In genomic region chr16:3020247-3020603, GRCh38 we compare ENCODE assay signal across 8 cellular contexts. TPM values are rescaled to one million over a fixed set of nuclear protein-coding genes. Genes with fewer than 3 reads are reported as not detected.
DNase-seq lines count a peak whose midpoint lies in the region; ATAC-seq and TF ChIP-seq lines count a peak whose summit lies in the region.

Gene TNFRSF12A (plus strand): TSS chr16:3020368. CDS start chr16:3020398, 30 bp downstream.

- H3K27me3 Mint-ChIP-seq in nephron progenitor cell (ENCODE audit: low read depth, poor library complexity): peaks cover 8% of the 10 kb centered on the region

- TF ChIP-seq CTCF in HFF-Myc (IDR thresholded peaks at IDR 0.05; ENCODE audit: low read depth, low read length, missing control alignments): no peak
- TF ChIP-seq CTCF in nephron progenitor cell (IDR thresholded peaks at IDR 0.05): no peak
- no peak for TF ChIP-seq CTCF in thoracic aorta (IDR thresholded peaks at IDR 0.05)

- H3K27ac Mint-ChIP-seq in nephron progenitor cell: peak within 1 kb of the TSS; percentile 94

- no peaks in the 10 kb centered on the region for H3K36me3 ChIP-seq in thoracic aorta

- H3K4me1 Mint-ChIP-seq in nephron progenitor cell: peaks cover 53% of the 10 kb centered on the region

- H3K4me3 Mint-ChIP-seq in nephron progenitor cell: peak within 1 kb of the TSS; percentile 87

- no peak for ATAC-seq in thoracic aorta (ENCODE audit: insufficient number of reproducible peaks, low FRiP score, low read depth)
- ATAC-seq in HG02642 (IDR thresholded peaks at IDR 0.05; ENCODE audit: poor library complexity, unreplicated experiment): no peak

- peaks cover 0 to 35% of the 10 kb centered on the region in 2 donors for H3K4me1 ChIP-seq in thoracic aorta (ENCODE audit: control insufficient read depth in 1 of 2, low read depth in 2 of 2)

- no peaks in the 10 kb centered on the region for H3K9me3 ChIP-seq in thoracic aorta

- peak within 1 kb of the TSS; percentile 94 to 100 for H3K27ac ChIP-seq in thoracic aorta

- H3K36me3 Mint-ChIP-seq in nephron progenitor cell (ENCODE audit: low read depth): peaks cover 4% of the 10 kb centered on the region

- peak within 1 kb of the TSS; percentile 96 for H3K4me3 ChIP-seq in HFF-Myc (replicated peaks; ENCODE audit: low read depth, low read length)
- H3K4me3 ChIP-seq in thoracic aorta: peak within 1 kb of the TSS; percentile 98

- DNase-seq in Caki2 (ENCODE audit: low read depth) (peak; percentile 76), HFF-Myc (ENCODE audit: extremely low read depth, low read depth) (peak; percentile 9), RKO (ENCODE audit: low spot score) (peak; percentile 90), activated gamma-delta T cell (lab: John Stamatoyannopoulos, UW) (peak; percentile 69), fibroblast of the conjunctiva (ENCODE audit: low read depth) (peak; percentile 35), nephron progenitor cell (peak; percentile 77), thoracic aorta (ENCODE audit: low spot score) (no peak)

- H3K9me3 Mint-ChIP-seq in nephron progenitor cell: no peaks in the 10 kb centered on the region

- H3K27me3 ChIP-seq in thoracic aorta (replicated peaks; ENCODE audit: insufficient read depth): no peaks in the 10 kb centered on the region

- in situ Hi-C loops in Caki2 (cut with HindIII; ENCODE audit: low pct_unique_long_range_greater_than_20kb, low sequenced_read_pairs): no loop called here

RNA-seq across cellular contexts. Expression of gene TNFRSF12A, which starts in this region (rescaled TPM):
- 975 and 1,222 TPM in 2 replicates for total RNA-seq in Caki2 (2014; rRNA removed; shearing (Covaris generic); ENCODE audit: low replicate concordance)
- 100 to 1,000 TPM; 274 to 461 TPM for total RNA-seq in thoracic aorta
